Comparison of ENCODE assay signal across 1 cellular context in the genomic region with DNA sequence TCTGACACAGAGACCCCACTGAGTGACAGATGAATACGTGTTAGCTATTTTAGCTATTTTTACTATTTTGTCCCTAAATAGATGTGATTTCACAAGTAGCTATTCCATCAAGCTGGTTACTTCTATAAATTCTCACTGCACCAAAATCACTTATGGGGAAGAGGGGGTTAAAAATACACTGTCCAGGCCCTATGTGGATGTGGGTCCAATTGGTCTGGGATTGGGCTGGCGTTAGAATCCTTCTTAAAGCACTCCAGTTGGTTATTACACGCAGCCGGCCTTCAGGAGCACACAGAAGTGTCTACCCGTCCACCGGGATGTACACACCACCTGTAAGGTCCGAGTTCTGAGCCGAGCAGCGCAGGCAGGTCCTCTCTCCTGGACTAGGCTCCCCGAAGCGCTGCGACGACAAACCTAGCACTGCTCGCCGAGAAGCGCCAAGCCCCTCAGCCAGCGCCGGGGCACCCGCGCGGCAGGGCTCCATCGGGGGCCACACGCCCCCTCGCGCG.
TF ChIP-seq lines count a peak whose summit lies in the region.

No MANE protein-coding gene starts in this region.

TF ChIP-seq in neural cell, 6 proteins besides CTCF, POLR2A, EP300 and RAD21 (continued from another document):
- TF ChIP-seq, protein P1, sequence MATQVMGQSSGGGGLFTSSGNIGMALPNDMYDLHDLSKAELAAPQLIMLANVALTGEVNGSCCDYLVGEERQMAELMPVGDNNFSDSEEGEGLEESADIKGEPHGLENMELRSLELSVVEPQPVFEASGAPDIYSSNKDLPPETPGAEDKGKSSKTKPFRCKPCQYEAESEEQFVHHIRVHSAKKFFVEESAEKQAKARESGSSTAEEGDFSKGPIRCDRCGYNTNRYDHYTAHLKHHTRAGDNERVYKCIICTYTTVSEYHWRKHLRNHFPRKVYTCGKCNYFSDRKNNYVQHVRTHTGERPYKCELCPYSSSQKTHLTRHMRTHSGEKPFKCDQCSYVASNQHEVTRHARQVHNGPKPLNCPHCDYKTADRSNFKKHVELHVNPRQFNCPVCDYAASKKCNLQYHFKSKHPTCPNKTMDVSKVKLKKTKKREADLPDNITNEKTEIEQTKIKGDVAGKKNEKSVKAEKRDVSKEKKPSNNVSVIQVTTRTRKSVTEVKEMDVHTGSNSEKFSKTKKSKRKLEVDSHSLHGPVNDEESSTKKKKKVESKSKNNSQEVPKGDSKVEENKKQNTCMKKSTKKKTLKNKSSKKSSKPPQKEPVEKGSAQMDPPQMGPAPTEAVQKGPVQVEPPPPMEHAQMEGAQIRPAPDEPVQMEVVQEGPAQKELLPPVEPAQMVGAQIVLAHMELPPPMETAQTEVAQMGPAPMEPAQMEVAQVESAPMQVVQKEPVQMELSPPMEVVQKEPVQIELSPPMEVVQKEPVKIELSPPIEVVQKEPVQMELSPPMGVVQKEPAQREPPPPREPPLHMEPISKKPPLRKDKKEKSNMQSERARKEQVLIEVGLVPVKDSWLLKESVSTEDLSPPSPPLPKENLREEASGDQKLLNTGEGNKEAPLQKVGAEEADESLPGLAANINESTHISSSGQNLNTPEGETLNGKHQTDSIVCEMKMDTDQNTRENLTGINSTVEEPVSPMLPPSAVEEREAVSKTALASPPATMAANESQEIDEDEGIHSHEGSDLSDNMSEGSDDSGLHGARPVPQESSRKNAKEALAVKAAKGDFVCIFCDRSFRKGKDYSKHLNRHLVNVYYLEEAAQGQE (IDR thresholded peaks at IDR 0.05; ENCODE audit: borderline replicate concordance): no peak
